Comparison of ENCODE assay signal across 10 cellular contexts in the genomic region with DNA sequence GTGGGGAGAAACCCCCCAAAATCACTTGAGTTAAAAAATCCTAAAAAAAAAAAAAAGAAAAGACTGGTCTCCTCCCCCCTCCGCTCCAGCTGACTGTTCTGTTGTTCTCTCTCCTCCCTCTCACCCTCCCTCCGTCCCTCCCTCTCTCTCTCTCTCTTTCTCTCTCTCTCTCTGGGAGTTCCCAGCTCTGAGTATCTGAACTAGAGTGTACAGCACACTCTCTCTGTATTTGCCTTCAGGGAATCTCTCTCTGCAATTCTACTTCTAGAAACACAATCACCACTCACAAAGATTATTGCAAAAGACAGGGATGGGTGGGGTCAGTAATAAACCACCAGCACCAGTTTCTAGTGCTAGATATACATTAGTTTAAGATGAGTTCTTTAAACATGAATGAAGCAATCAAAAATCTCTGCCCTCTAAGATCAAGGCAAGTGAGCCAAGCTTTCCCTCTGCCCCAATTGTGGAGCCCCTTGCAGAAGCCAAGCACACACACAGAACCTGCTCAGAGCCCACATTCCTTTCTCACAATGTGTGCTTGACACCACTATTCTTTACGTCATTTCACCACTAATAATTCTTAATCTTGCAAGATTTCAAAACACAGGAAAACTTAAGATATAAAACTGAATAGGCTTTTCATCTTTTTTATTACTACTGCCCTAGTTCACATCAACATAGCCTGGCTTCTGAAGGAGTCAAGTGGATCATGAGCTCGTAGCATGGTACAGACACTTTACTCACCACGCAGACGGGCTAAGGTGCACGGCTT.
DNase-seq lines count a peak whose midpoint lies in the region; ATAC-seq, FAIRE-seq and TF ChIP-seq lines count a peak whose summit lies in the region.
"Had no signal": no experiment of that assay in that cellular context is flagged by ENCODE, and none has a peak within 500 bp of the region (broad histone marks: within the 10 kb centered on the region; RNA-seq: fewer than 3 reads in every experiment).

No MANE protein-coding gene starts in this region.

- CTCF ChIA-PET in RWPE1 (lab: Yijun Ruan, JAX) = interaction anchor here (0.6 kb wide), 1 partner anchor 36 kb away, joined by 4 read pairs; no protein-coding TSS in a partner anchor
- CTCF ChIA-PET in activated CD8-positive, alpha-beta T cell treated with anti-CD3 and anti-CD28 coated beads, Interleukin-2, amount 10 ng/mL, durations not matched to agents 7 days and 5 days (lab: Charles Lee) = no interaction called here

- peaks cover 12% of the 10 kb centered on the region for H3K27me3 Mint-ChIP-seq in activated CD8-positive, alpha-beta T cell treated with anti-CD3 and anti-CD28 coated beads, Interleukin-2, amount 10 ng/mL, durations not matched to agents 7 days and 5 days (ENCODE audit: low read depth)

- H3K9me3 Mint-ChIP-seq in activated CD8-positive, alpha-beta T cell treated with anti-CD3 and anti-CD28 coated beads, Interleukin-2, amount 10 ng/mL, durations not matched to agents 7 days and 5 days (ENCODE audit: insufficient read depth) = no peaks in the 10 kb centered on the region

- H3K4me1 ChIP-seq in pancreas (peaks cover 7 to 10% (median 8%) of the 10 kb centered on the region in 3 donors), spleen (peaks cover 0 to 20% (median 4%) of the 10 kb centered on the region in 6 donors)

- no peaks in the 10 kb centered on the region for H3K9me3 ChIP-seq in pancreas
- no peaks in the 10 kb centered on the region for H3K9me3 ChIP-seq in spleen

- no peak overlapping the region for H3K4me3 Mint-ChIP-seq in activated CD8-positive, alpha-beta T cell treated with anti-CD3 and anti-CD28 coated beads, Interleukin-2, amount 10 ng/mL, durations not matched to agents 7 days and 5 days

- no peak overlapping the region for H3K27ac Mint-ChIP-seq in activated CD8-positive, alpha-beta T cell treated with anti-CD3 and anti-CD28 coated beads, Interleukin-2, amount 10 ng/mL, durations not matched to agents 7 days and 5 days

- no peak for FAIRE-seq in pancreas (lab: Jason Lieb, UNC)

- DNase-seq in Ammon's horn (ENCODE audit: low spot score) (peak; percentile 74), RWPE1 (ENCODE audit: low spot score) (peak; percentile 70), foreskin fibroblast (peak; percentile 75 to 91), pancreas (no peak), spleen (no peak), iPS-NIHi11 (ENCODE audit: low spot score) (no peak)
- DNase-seq in activated CD4-positive, CD25-positive, alpha-beta regulatory T cell (lab: John Stamatoyannopoulos, UW) = no peak
- no peak for DNase-seq in activated CD8-positive, alpha-beta T cell treated with anti-CD3 and anti-CD28 coated beads, Interleukin-2, amount 10 ng/mL, durations not matched to agents 7 days and 5 days
- DNase-seq: DMS153; stimulated activated CD4-positive, alpha-beta T cell treated with anti-CD3 and anti-CD28 coated beads, Interleukin-12 subunit alpha, Interleukin-12 subunit beta, amount 100 ng/mL, for 4 hours had no signal

- H3K36me3 Mint-ChIP-seq in activated CD8-positive, alpha-beta T cell treated with anti-CD3 and anti-CD28 coated beads, Interleukin-2, amount 10 ng/mL, durations not matched to agents 7 days and 5 days (ENCODE audit: low read depth) = no peaks in the 10 kb centered on the region

- no peak for TF ChIP-seq CTCF in RWPE1 (conservative IDR thresholded peaks at IDR 0.05; ENCODE audit: low read depth)
- TF ChIP-seq CTCF in foreskin fibroblast (IDR thresholded peaks at IDR 0.05; ENCODE audit: low read depth, low read length) = no peak
- TF ChIP-seq CTCF in pancreas (IDR thresholded peaks at IDR 0.05) = no peak
- TF ChIP-seq CTCF in spleen (IDR thresholded peaks at IDR 0.05 in 8 of 11, conservative IDR thresholded peaks at IDR 0.05 in 3 of 11) = no peak

- H3K36me3 ChIP-seq in pancreas = no peaks in the 10 kb centered on the region
- no peaks in the 10 kb centered on the region for H3K36me3 ChIP-seq in spleen

- H3K27ac ChIP-seq in RWPE1 (peak overlapping the region; percentile 88), pancreas (no peak overlapping the region), spleen (no peak overlapping the region)

- peak overlapping the region; percentile 4 to 53 for H3K4me3 ChIP-seq in foreskin fibroblast (ENCODE audit: low read depth in 1 of 2, low read length in 2 of 2)
- H3K4me3 ChIP-seq in pancreas = no peak overlapping the region
- H3K4me3 ChIP-seq in spleen = no peak overlapping the region

- H3K27me3 ChIP-seq in pancreas = no peaks in the 10 kb centered on the region
- peaks cover 0 to 11% (median 0%) of the 10 kb centered on the region in 7 donors for H3K27me3 ChIP-seq in spleen (replicated peaks in 1 of 7)

- ATAC-seq in pancreas = peak in 3 of 4 donors; percentile 84 to 90 (median 87)
- ATAC-seq in activated CD8-positive, alpha-beta T cell treated with anti-CD3 and anti-CD28 coated beads, Interleukin-2, amount 10 ng/mL, durations not matched to agents 7 days and 5 days = no peak

- no peaks in the 10 kb centered on the region for H3K4me1 Mint-ChIP-seq in activated CD8-positive, alpha-beta T cell treated with anti-CD3 and anti-CD28 coated beads, Interleukin-2, amount 10 ng/mL, durations not matched to agents 7 days and 5 days (ENCODE audit: low read depth)

- 76 to 83% methylated on average over 6 to 7 of the region's 7 CpGs for WGBS in pancreas, 2 donors
- 79 to 84% (median 80%) methylated on average over 7 of the region's 7 CpGs for whole genome bisulfite sequencing in spleen, 5 donors

- intact Hi-C loops in pancreas (cut with DNase I) = loop anchor here in 1 of 3 donors (10.0 kb wide), 1 partner anchor 140 kb away; no protein-coding TSS in a partner anchor
- intact Hi-C loops in spleen (cut with DNase I; ENCODE audit: low total_unique reads) = no loop called here

- no peak for TF ChIP-seq POLR2A in spleen (IDR thresholded peaks at IDR 0.05)

- POLR2A ChIA-PET in RWPE1 (lab: Yijun Ruan, JAX; ENCODE audit: low non-redundant PET) = no interaction called here
- POLR2A ChIA-PET in activated CD8-positive, alpha-beta T cell treated with anti-CD3 and anti-CD28 coated beads, Interleukin-2, amount 10 ng/mL, durations not matched to agents 7 days and 5 days (lab: Charles Lee) = no interaction called here

Comparison
In these comparisons a context has a peak if more than half of its experiments do, and no peak if none do; other contexts are left out.
1. DNase-seq: peak in Ammon's horn (single experiment), RWPE1 (single experiment) and foreskin fibroblast (2 of 2); none in pancreas (0 of 6), activated CD4-positive, CD25-positive, alpha-beta regulatory T cell (0 of 4), spleen (single experiment), activated CD8-positive, alpha-beta T cell treated with anti-CD3 and anti-CD28 coated beads, Interleukin-2, amount 10 ng/mL, durations not matched to agents 7 days and 5 days (single experiment) and iPS-NIHi11 (single experiment).
2. H3K4me3 ChIP-seq: peak in foreskin fibroblast (2 of 2); none in pancreas (0 of 4) and spleen (0 of 8).